In genomic region chr12:19474147-19474546, GRCh38 we compare ENCODE assay signal across 19 cellular contexts.
"Had no signal": no experiment of that assay in that cellular context is flagged by ENCODE, and none has a peak within 500 bp of the region (broad histone marks: within the 10 kb centered on the region; RNA-seq: fewer than 3 reads in every experiment).

No MANE protein-coding gene starts in this region.

- DNase-seq: activated B cell treated with CpG ODN at 0.5 μM for 24 hours; activated CD4-positive, alpha-beta T cell treated with anti-CD3 and anti-CD28 coated beads, Interleukin-2, amount 10 ng/mL, durations not matched to agents 24 days and 14 days; activated gamma-delta T cell treated with Interleukin-2 at 50 U/mL for 16 hours; aorta; esophagus squamous epithelium; hippocampal formation; kidney glomerular epithelial cell; left ventricle myocardium superior; mesenchymal stem cell; occipital lobe; right cardiac atrium; spleen; stimulated activated naive CD8-positive, alpha-beta T cell treated with anti-CD3 and anti-CD28 coated beads, Interleukin-15, amount 100 ng/mL, for 72 hours; SW 1271 had no signal

- H3K27ac Mint-ChIP-seq: activated B cell treated with CpG ODN at 0.5 μM for 24 hours; activated CD4-positive, alpha-beta T cell treated with anti-CD3 and anti-CD28 coated beads, Interleukin-2, amount 10 ng/mL, durations not matched to agents 24 days and 14 days; nephron had no signal

- H3K4me3 ChIP-seq: cardiac muscle cell, esophagus squamous epithelium, prostate gland, SJSA1, spleen, thoracic aorta had no signal

- H3K36me3 ChIP-seq: prostate gland, thoracic aorta had no signal

- H3K9me3 ChIP-seq: esophagus squamous epithelium, prostate gland, SJSA1, thoracic aorta had no signal

- H3K27me3 ChIP-seq: cardiac muscle cell, esophagus squamous epithelium, SJSA1, spleen had no signal

- H3K27ac ChIP-seq: cardiac muscle cell, esophagus squamous epithelium, prostate gland, SJSA1, spleen had no signal

- ATAC-seq: left ventricle myocardium superior; right cardiac atrium; stimulated activated naive CD8-positive, alpha-beta T cell treated with anti-CD3 and anti-CD28 coated beads, Interleukin-15, amount 100 ng/mL, for 72 hours had no signal

- H3K27me3 Mint-ChIP-seq: activated B cell treated with CpG ODN at 0.5 μM for 24 hours; activated CD4-positive, alpha-beta T cell treated with anti-CD3 and anti-CD28 coated beads, Interleukin-2, amount 10 ng/mL, durations not matched to agents 24 days and 14 days; stimulated activated naive CD8-positive, alpha-beta T cell treated with anti-CD3 and anti-CD28 coated beads, Interleukin-15, amount 100 ng/mL, for 72 hours had no signal

- H3K4me1 ChIP-seq: prostate gland, SJSA1 had no signal

- H3K4me3 Mint-ChIP-seq: activated B cell treated with CpG ODN at 0.5 μM for 24 hours; activated CD4-positive, alpha-beta T cell treated with anti-CD3 and anti-CD28 coated beads, Interleukin-2, amount 10 ng/mL, durations not matched to agents 24 days and 14 days; nephron; stimulated activated naive CD8-positive, alpha-beta T cell treated with anti-CD3 and anti-CD28 coated beads, Interleukin-15, amount 100 ng/mL, for 72 hours had no signal
